8 cellular contexts compared by ENCODE assay signal in genomic region chr4:139633661-139634060, GRCh38. TPM values are rescaled to one million over a fixed set of nuclear protein-coding genes. Genes with fewer than 3 reads are reported as not detected.
DNase-seq lines count a peak whose midpoint lies in the region; ATAC-seq and TF ChIP-seq lines count a peak whose summit lies in the region.

No MANE protein-coding gene starts in this region.

- H3K36me3 Mint-ChIP-seq in neural crest cell (ENCODE audit: low read depth), result peaks cover 2% of the 10 kb centered on the region

- H3K4me3 Mint-ChIP-seq in neural crest cell, result peak overlapping the region; percentile 76

- H3K4me1 Mint-ChIP-seq in neural crest cell, result peaks cover 18% of the 10 kb centered on the region

- ATAC-seq in HG02852 (IDR thresholded peaks at IDR 0.05; ENCODE audit: unreplicated experiment) (no peak), GM18867 (IDR thresholded peaks at IDR 0.05; ENCODE audit: unreplicated experiment) (no peak)

- H3K27me3 Mint-ChIP-seq in neural crest cell (ENCODE audit: low read depth), result no peaks in the 10 kb centered on the region

- H3K27ac Mint-ChIP-seq in neural crest cell (ENCODE audit: unreplicated experiment), result peak overlapping the region; percentile 82

- peak; percentile 58 for TF ChIP-seq CTCF in neural crest cell (conservative IDR thresholded peaks at IDR 0.05)

- DNase-seq in Daoy (ENCODE audit: low read depth), result peak; percentile 25
- DNase-seq in NCI-H69 (lab: John Stamatoyannopoulos, UW), result peak; percentile 46
- DNase-seq in fibroblast of gingiva (ENCODE audit: low read depth), result peak; percentile 26
- no peak for DNase-seq in neural crest cell (ENCODE audit: low read depth, low spot score)
- no peak for DNase-seq in amniotic stem cell (lab: John Stamatoyannopoulos, UW)
- DNase-seq in NCI-H226, result no peak

- peaks cover 6% of the 10 kb centered on the region for H3K9me3 Mint-ChIP-seq in neural crest cell

RNA-seq across cellular contexts. Expression of gene MGST2, which starts 32.0 kb away (rescaled TPM):
- total RNA-seq in Daoy (2014; rRNA removed; shearing (Covaris generic)), result 21.2 and 23.2 TPM in 2 replicates
- total RNA-seq in neural crest cell, result 15.0 and 15.3 TPM in 2 replicates

Comparison
In these comparisons a context has a peak if more than half of its experiments do, and no peak if none do; other contexts are left out.
1. DNase-seq: peak in Daoy (single experiment), NCI-H69 (single experiment) and fibroblast of gingiva (single experiment); none in neural crest cell (single experiment), amniotic stem cell (single experiment) and NCI-H226 (single experiment).